ENCODE assay signal across 1 cellular context in the genomic region with DNA sequence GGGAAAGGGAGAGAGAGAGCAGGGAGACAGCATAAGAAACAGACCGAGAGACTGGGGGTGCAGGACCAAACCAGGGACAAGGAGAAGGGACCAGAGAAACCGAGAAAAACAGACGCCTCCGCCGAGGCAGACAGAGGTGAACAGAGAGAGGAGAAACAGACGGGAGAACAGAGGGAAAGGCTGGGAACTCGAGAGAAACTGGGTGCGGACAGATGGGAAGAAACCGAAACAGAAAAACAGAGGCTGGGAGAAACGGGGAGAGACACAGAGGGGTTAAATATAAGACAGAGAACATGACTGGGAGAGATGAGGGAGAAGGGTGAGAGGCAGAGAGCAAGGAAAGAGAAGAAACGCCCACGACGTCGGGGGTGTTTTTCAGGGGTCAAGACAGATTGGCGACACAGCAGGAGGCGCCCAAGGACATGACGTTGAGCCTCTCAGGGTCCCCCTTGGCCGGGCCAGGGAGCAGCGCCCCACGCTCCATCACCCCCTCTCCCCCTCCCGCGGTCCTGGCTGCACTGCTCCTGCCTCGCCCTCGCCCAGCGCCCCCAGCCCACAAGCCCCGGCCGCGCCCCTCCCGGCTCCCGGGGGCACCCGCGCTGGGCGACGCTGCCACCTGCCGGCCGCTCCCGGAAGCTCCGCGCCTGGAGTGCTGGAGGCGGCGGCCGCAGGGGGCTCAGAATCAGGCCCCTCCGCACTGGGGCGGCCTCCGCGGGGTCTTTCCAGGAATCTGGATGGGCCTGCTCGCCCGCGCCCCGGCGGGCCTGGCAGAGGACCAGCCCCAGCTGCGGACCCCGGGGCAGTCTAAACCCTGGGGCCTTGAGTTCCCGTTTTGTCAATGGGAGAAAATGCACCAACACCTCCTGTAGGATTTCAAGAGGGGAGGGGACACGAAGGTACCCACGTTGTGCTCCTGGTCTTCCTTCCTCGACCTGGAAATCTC.
TF ChIP-seq lines count a peak whose summit lies in the region.

No MANE protein-coding gene starts in this region.

TF ChIP-seq in K562, 482 proteins besides CTCF, POLR2A, EP300 and RAD21 (continues in another document):
- TF ChIP-seq, protein P1, sequence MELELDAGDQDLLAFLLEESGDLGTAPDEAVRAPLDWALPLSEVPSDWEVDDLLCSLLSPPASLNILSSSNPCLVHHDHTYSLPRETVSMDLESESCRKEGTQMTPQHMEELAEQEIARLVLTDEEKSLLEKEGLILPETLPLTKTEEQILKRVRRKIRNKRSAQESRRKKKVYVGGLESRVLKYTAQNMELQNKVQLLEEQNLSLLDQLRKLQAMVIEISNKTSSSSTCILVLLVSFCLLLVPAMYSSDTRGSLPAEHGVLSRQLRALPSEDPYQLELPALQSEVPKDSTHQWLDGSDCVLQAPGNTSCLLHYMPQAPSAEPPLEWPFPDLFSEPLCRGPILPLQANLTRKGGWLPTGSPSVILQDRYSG (tag; conservative IDR thresholded peaks at IDR 0.05; ENCODE audit: low read depth), result no peak
- TF ChIP-seq, protein P2, sequence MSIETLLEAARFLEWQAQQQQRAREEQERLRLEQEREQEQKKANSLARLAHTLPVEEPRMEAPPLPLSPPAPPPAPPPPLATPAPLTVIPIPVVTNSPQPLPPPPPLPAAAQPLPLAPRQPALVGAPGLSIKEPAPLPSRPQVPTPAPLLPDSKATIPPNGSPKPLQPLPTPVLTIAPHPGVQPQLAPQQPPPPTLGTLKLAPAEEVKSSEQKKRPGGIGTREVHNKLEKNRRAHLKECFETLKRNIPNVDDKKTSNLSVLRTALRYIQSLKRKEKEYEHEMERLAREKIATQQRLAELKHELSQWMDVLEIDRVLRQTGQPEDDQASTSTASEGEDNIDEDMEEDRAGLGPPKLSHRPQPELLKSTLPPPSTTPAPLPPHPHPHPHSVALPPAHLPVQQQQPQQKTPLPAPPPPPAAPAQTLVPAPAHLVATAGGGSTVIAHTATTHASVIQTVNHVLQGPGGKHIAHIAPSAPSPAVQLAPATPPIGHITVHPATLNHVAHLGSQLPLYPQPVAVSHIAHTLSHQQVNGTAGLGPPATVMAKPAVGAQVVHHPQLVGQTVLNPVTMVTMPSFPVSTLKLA (conservative IDR thresholded peaks at IDR 0.05), result no peak
- TF ChIP-seq TAF15 (IDR thresholded peaks at IDR 0.05; ENCODE audit: low read depth, low read length) (no peak), RB1 (IDR thresholded peaks at IDR 0.05; ENCODE audit: low read depth) (peak; percentile 72), ZNF699 (CRISPR knock-in tag; IDR thresholded peaks at IDR 0.05; ENCODE audit: insufficient replicate concordance) (no peak), MCM3 (IDR thresholded peaks at IDR 0.05) (no peak), ZNF224 (CRISPR knock-in tag; IDR thresholded peaks at IDR 0.05) (no peak), ZBTB7A (IDR thresholded peaks at IDR 0.05; ENCODE audit: borderline replicate concordance, control insufficient read depth, low read depth, low read length) (peak; percentile 95), TFAM (CRISPR knock-in tag; conservative IDR thresholded peaks at IDR 0.05) (no peak), IRF9 (tag; IDR thresholded peaks at IDR 0.05) (no peak), TCF7L2 (IDR thresholded peaks at IDR 0.05; ENCODE audit: low read depth, low read length) (no peak), CTCFL (IDR thresholded peaks at IDR 0.05; ENCODE audit: borderline replicate concordance, insufficient read depth, low read depth, low read length, poor library complexity, severe bottlenecking) (peak; percentile 47), CEBPG (CRISPR knock-in tag; IDR thresholded peaks at IDR 0.05) (no peak), CEBPG (tag; conservative IDR thresholded peaks at IDR 0.05 in 1 of 2, IDR thresholded peaks at IDR 0.05 in 1 of 2) (no peak), EGR1 (conservative IDR thresholded peaks at IDR 0.05) (peak; percentile 90), NFRKB (IDR thresholded peaks at IDR 0.05; ENCODE audit: low read depth) (no peak), MYNN (IDR thresholded peaks at IDR 0.05) (no peak), MYNN (CRISPR knock-in tag; IDR thresholded peaks at IDR 0.05) (no peak), ZNF780A (CRISPR knock-in tag; IDR thresholded peaks at IDR 0.05) (no peak), FOXJ3 (CRISPR knock-in tag; IDR thresholded peaks at IDR 0.05) (no peak), MTF1 (CRISPR knock-in tag; IDR thresholded peaks at IDR 0.05; ENCODE audit: borderline replicate concordance) (no peak), SP2 (IDR thresholded peaks at IDR 0.05; ENCODE audit: extremely low read depth, low read depth, low read length, poor library complexity, severe bottlenecking) (no peak), MLX (CRISPR knock-in tag; conservative IDR thresholded peaks at IDR 0.05) (no peak), GTF2A2 (tag; IDR thresholded peaks at IDR 0.05) (no peak), PHTF2 (CRISPR knock-in tag; IDR thresholded peaks at IDR 0.05) (no peak), LEF1 (IDR thresholded peaks at IDR 0.05) (no peak), ZNF785 (CRISPR knock-in tag; IDR thresholded peaks at IDR 0.05) (no peak), ATF1 (CRISPR knock-in tag; IDR thresholded peaks at IDR 0.05) (no peak), ATF1 (tag; IDR thresholded peaks at IDR 0.05) (peak; percentile 10; the same call in 1 of the 2 replicates), POLR2H (tag; IDR thresholded peaks at IDR 0.05; ENCODE audit: low read depth) (no peak), CREB3L1 (IDR thresholded peaks at IDR 0.05; ENCODE audit: borderline replicate concordance, low read depth) (no peak), TEAD2 (tag; IDR thresholded peaks at IDR 0.05) (no peak), HIVEP1 (CRISPR knock-in tag; IDR thresholded peaks at IDR 0.05) (no peak), STAT5A (IDR thresholded peaks at IDR 0.05; ENCODE audit: borderline replicate concordance, low read length) (no peak), ETS2 (tag; IDR thresholded peaks at IDR 0.05; ENCODE audit: borderline replicate concordance, poor library complexity, severe bottlenecking) (no peak), ARID3B (CRISPR knock-in tag; IDR thresholded peaks at IDR 0.05; ENCODE audit: borderline replicate concordance) (no peak), PATZ1 (CRISPR knock-in tag; IDR thresholded peaks at IDR 0.05; ENCODE audit: borderline replicate concordance) (no peak), PHF20 (IDR thresholded peaks at IDR 0.05; ENCODE audit: partially characterized antibody) (peak; percentile 22), HMGXB4 (CRISPR knock-in tag; IDR thresholded peaks at IDR 0.05) (no peak), MCM2 (IDR thresholded peaks at IDR 0.05; ENCODE audit: low read depth) (no peak), CCNT2 (IDR thresholded peaks at IDR 0.05; ENCODE audit: borderline replicate concordance, extremely low read depth, insufficient read length, low read depth, low read length) (no peak), PRMT5 (CRISPR knock-in tag; IDR thresholded peaks at IDR 0.05) (no peak)
- TF ChIP-seq, protein P3, sequence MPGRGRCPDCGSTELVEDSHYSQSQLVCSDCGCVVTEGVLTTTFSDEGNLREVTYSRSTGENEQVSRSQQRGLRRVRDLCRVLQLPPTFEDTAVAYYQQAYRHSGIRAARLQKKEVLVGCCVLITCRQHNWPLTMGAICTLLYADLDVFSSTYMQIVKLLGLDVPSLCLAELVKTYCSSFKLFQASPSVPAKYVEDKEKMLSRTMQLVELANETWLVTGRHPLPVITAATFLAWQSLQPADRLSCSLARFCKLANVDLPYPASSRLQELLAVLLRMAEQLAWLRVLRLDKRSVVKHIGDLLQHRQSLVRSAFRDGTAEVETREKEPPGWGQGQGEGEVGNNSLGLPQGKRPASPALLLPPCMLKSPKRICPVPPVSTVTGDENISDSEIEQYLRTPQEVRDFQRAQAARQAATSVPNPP (IDR thresholded peaks at IDR 0.05; ENCODE audit: borderline replicate concordance, insufficient read depth, insufficient read length), result no peak
- TF ChIP-seq, protein P4, sequence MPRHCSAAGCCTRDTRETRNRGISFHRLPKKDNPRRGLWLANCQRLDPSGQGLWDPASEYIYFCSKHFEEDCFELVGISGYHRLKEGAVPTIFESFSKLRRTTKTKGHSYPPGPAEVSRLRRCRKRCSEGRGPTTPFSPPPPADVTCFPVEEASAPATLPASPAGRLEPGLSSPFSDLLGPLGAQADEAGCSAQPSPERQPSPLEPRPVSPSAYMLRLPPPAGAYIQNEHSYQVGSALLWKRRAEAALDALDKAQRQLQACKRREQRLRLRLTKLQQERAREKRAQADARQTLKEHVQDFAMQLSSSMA (CRISPR knock-in tag; IDR thresholded peaks at IDR 0.05), result no peak
